ENCODE assay signal across 8 cellular contexts in genomic region chr3:149042766-149043386, GRCh38. TPM values are rescaled to one million over a fixed set of nuclear protein-coding genes. Genes with fewer than 3 reads are reported as not detected.
DNase-seq lines count a peak whose midpoint lies in the region; ATAC-seq and TF ChIP-seq lines count a peak whose summit lies in the region.

No MANE protein-coding gene starts in this region.

- H3K9ac ChIP-seq in mammary epithelial cell (ENCODE audit: insufficient read depth, low read length) = no peak overlapping the region

- H4K20me1 ChIP-seq in mammary epithelial cell (ENCODE audit: insufficient read depth, low read length) = no peaks in the 10 kb centered on the region

- H3K36me3 ChIP-seq in mammary epithelial cell (ENCODE audit: insufficient read depth, low read length) = peaks cover 8% of the 10 kb centered on the region

- no peak overlapping the region for H2AFZ ChIP-seq in mammary epithelial cell (ENCODE audit: low read depth, low read length)

- ATAC-seq in CD4-positive, alpha-beta T cell (ENCODE audit: poor library complexity) = no peak
- ATAC-seq in GM19395 (IDR thresholded peaks at IDR 0.05; ENCODE audit: unreplicated experiment) = peak; percentile 95
- ATAC-seq in HG03196 (IDR thresholded peaks at IDR 0.05; ENCODE audit: unreplicated experiment) = peak; percentile 90
- ATAC-seq in right cardiac atrium = no peak

- in situ Hi-C loops in mammary epithelial cell (cut with MboI; ENCODE audit: low sequenced_read_pairs in 2 of 2) = no loop called here

- no peak overlapping the region for H3K27ac ChIP-seq in CD4-positive, alpha-beta T cell (ENCODE audit: low read depth, low read length)
- peak overlapping the region; percentile 55 for H3K27ac ChIP-seq in mammary epithelial cell (ENCODE audit: insufficient read depth, low read depth, low read length)
- no peak overlapping the region for H3K27ac ChIP-seq in right cardiac atrium (ENCODE audit: low read length)

- no peak overlapping the region for H3K4me2 ChIP-seq in mammary epithelial cell (ENCODE audit: insufficient read depth, low read depth, low read length)

- POLR2A ChIA-PET in CD4-positive, alpha-beta T cell (lab: Charles Lee) = no interaction called here

- no peaks in the 10 kb centered on the region for H3K27me3 Mint-ChIP-seq in CD4-positive, alpha-beta T cell

- H3K9me3 ChIP-seq in CD4-positive, alpha-beta T cell (ENCODE audit: control insufficient read depth, low read length) = no peaks in the 10 kb centered on the region
- H3K9me3 ChIP-seq in mammary epithelial cell (replicated peaks; ENCODE audit: insufficient read depth, low read length) (no peaks in the 10 kb centered on the region), right cardiac atrium (ENCODE audit: control insufficient read depth, low read length) (no peaks in the 10 kb centered on the region)

- WGBS in mammary epithelial cell (ENCODE audit: low coverage, missing lambda C conversion rate) = 100% methylated on average over 1 of the region's 1 CpG
- WGBS in right cardiac atrium = 70% methylated on average over 1 of the region's 1 CpG

- H3K79me2 ChIP-seq in mammary epithelial cell (ENCODE audit: insufficient read depth, low read length) = no peaks in the 10 kb centered on the region

- BruUV-seq in mammary epithelial cell (replicated peaks; lab: Mats Ljungman, UMichigan) = no TSS peak

- no peaks in the 10 kb centered on the region for H3K9me3 Mint-ChIP-seq in CD4-positive, alpha-beta T cell

- dilution Hi-C loops in mammary epithelial cell (cut with HindIII; ENCODE audit: low sequenced_read_pairs) = no loop called here

- H3K27ac Mint-ChIP-seq in CD4-positive, alpha-beta T cell = peak overlapping the region; percentile 40

- H3K4me1 ChIP-seq in mammary epithelial cell (ENCODE audit: insufficient read depth, low read length) (no peaks in the 10 kb centered on the region), right cardiac atrium (ENCODE audit: control insufficient read depth, insufficient read depth, low read length) (no peaks in the 10 kb centered on the region)

- H3K4me1 Mint-ChIP-seq in CD4-positive, alpha-beta T cell (ENCODE audit: low read depth) = peaks cover 18% of the 10 kb centered on the region

- CTCF ChIA-PET in CD4-positive, alpha-beta T cell (lab: Charles Lee) = no interaction called here
- CTCF ChIA-PET in mammary epithelial cell (lab: Charles Lee; ENCODE audit: low non-redundant PET) = interaction anchor here (0.6 to 0.7 kb wide), 2 partner anchors 78 to 88 kb away, joined by 9 to 18 read pairs; no protein-coding TSS in a partner anchor

- H3K4me3 ChIP-seq in mammary epithelial cell (replicated peaks in 1 of 3; ENCODE audit: insufficient read depth in 1 of 3, low read depth in 2 of 3, low read length in 3 of 3) = no peak overlapping the region
- no peak overlapping the region for H3K4me3 ChIP-seq in right cardiac atrium (ENCODE audit: low read length)

- intact Hi-C loops in CD4-positive, alpha-beta T cell (cut with DNase I, micrococcal nuclease) = no loop called here
- intact Hi-C loops in mammary epithelial cell (cut with micrococcal nuclease) = no loop called here
- intact Hi-C loops in right cardiac atrium (cut with DNase I) = no loop called here

- H3K36me3 Mint-ChIP-seq in CD4-positive, alpha-beta T cell (ENCODE audit: low read depth) = peaks cover 80% of the 10 kb centered on the region

- H3K27me3 ChIP-seq in CD4-positive, alpha-beta T cell (ENCODE audit: control insufficient read depth, insufficient read depth, low read length) = no peaks in the 10 kb centered on the region
- H3K27me3 ChIP-seq in mammary epithelial cell (ENCODE audit: insufficient read depth, low read length) (no peaks in the 10 kb centered on the region), right cardiac atrium (ENCODE audit: control insufficient read depth, insufficient read depth) (no peaks in the 10 kb centered on the region)

- H3K4me3 Mint-ChIP-seq in CD4-positive, alpha-beta T cell = no peak overlapping the region

- no peak for TF ChIP-seq CTCF in CD4-positive, alpha-beta T cell (IDR thresholded peaks at IDR 0.05)
- no peak for TF ChIP-seq CTCF in mammary epithelial cell (conservative IDR thresholded peaks at IDR 0.05 in 1 of 2, IDR thresholded peaks at IDR 0.05 in 1 of 2; ENCODE audit: extremely low read depth in 1 of 2, insufficient read depth in 1 of 2, low read depth in 1 of 2, low read length in 2 of 2)

- no peak for DNase-seq in CD4-positive, alpha-beta T cell
- DNase-seq in mammary epithelial cell = peak; percentile 69
- DNase-seq in NCI-H2029 (lab: John Stamatoyannopoulos, UW) = no peak
- DNase-seq in putamen (ENCODE audit: low spot score) = no peak
- no peak for DNase-seq in NCI-H128 (lab: John Stamatoyannopoulos, UW; ENCODE audit: unreplicated experiment)
- DNase-seq in right cardiac atrium = no peak

RNA-seq across cellular contexts. Expression of gene HLTF, which starts 43.5 kb away (rescaled TPM):
- 1 to 10 TPM; 3.3 to 3.6 TPM for total RNA-seq in CD4-positive, alpha-beta T cell
- 10 to 100 TPM; 23.3 to 25.5 TPM for total RNA-seq in mammary epithelial cell
- polyA plus RNA-seq in mammary epithelial cell = 5.8 TPM
- 4.8 TPM for polyA minus RNA-seq in mammary epithelial cell
- total RNA-seq in right cardiac atrium = 10 to 100 TPM; 23.4 to 33.1 (median 28.2) TPM
- polyA plus RNA-seq in right cardiac atrium = 9.8 TPM

RNA-seq across cellular contexts. Expression of gene GYG1, which starts 51.5 kb away (rescaled TPM):
- 10 to 100 TPM; 21.0 to 22.3 TPM for total RNA-seq in CD4-positive, alpha-beta T cell
- 10 to 100 TPM; 23.5 to 30.5 TPM for total RNA-seq in mammary epithelial cell
- polyA plus RNA-seq in mammary epithelial cell = 27.8 TPM
- polyA minus RNA-seq in mammary epithelial cell = 26.2 TPM
- 100 to 1,000 TPM in 3 of 4 donors, 10 to 100 TPM in 1; 98.4 to 144 (median 117) TPM for total RNA-seq in right cardiac atrium
- polyA plus RNA-seq in right cardiac atrium = 123 TPM

Comparison
In these comparisons a context has a peak if more than half of its experiments do, and no peak if none do; other contexts are left out.
1. ATAC-seq: peak in GM19395 (single experiment) and HG03196 (single experiment); none in CD4-positive, alpha-beta T cell (single experiment) and right cardiac atrium (0 of 2).
2. RNA of gene HLTF, which starts 43.5 kb away (total RNA-seq): 23.4 to 33.1 TPM in right cardiac atrium and 23.3 to 25.5 TPM in mammary epithelial cell; 3.3 to 3.6 TPM in CD4-positive, alpha-beta T cell; every median in the first group is over 4 times any median in the second.